In the genomic region with DNA sequence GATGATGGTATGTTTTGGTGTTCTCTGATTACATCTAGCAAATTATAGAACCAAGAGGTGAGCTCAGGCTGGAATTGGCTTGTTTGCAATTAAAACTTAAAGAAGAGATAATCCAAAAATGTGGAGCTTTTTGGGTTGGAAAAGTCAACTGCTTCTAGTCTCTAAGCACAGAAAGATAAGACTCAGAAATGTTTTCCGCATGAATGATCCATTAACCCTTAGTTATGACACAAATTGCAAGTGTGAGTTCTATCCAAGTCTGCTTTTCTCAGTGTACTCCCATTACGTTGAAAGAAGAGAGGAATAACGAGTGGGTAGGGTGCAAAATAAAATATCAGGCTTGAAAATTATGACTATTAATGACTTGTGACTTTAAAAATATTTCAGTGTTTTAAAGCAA, we compare ENCODE assay signal across 20 cellular contexts. TPM values are rescaled to one million over a fixed set of nuclear protein-coding genes. Genes with fewer than 3 reads are reported as not detected.
DNase-seq lines count a peak whose midpoint lies in the region; ATAC-seq, FAIRE-seq and TF ChIP-seq lines count a peak whose summit lies in the region.
"Had no signal": no experiment of that assay in that cellular context is flagged by ENCODE, and none has a peak within 500 bp of the region (broad histone marks: within the 10 kb centered on the region; RNA-seq: fewer than 3 reads in every experiment).

No MANE protein-coding gene starts in this region.

- H3K14ac ChIP-seq in H9 (ENCODE audit: insufficient read depth, low read length), result no peak overlapping the region

- no peak overlapping the region for H2BK120ac ChIP-seq in H9 (ENCODE audit: low read depth, low read length, poor library complexity, severe bottlenecking)

- CTCF ChIA-PET in activated CD4-positive, alpha-beta memory T cell treated with anti-CD3 and anti-CD28 coated beads for 36 hours (lab: Charles Lee), result no interaction called here

- H3T11ph ChIP-seq in H9 (ENCODE audit: low read length), result no peak overlapping the region

- no peak overlapping the region for H2AK5ac ChIP-seq in H9 (ENCODE audit: insufficient read length, low read length)

- no peak overlapping the region for H3K9ac ChIP-seq in astrocyte (ENCODE audit: low read length)
- no peak overlapping the region for H3K9ac ChIP-seq in H9 (ENCODE audit: extremely low read depth, insufficient read length, low read length)

- H2AFZ ChIP-seq in astrocyte (ENCODE audit: low read depth, low read length) (no peak overlapping the region), H9 (ENCODE audit: low read length) (no peak overlapping the region)

- in situ Hi-C loops in ACHN (cut with HindIII; ENCODE audit: low pct_ligation_motif_present, low pct_unique_long_range_greater_than_20kb, low sequenced_read_pairs), result no loop called here

- H2BK20ac ChIP-seq in H9 (ENCODE audit: low read depth, low read length, poor library complexity, severe bottlenecking), result no peak overlapping the region

- H2BK12ac ChIP-seq in H9 (ENCODE audit: insufficient read length, low read depth, low read length), result no peak overlapping the region

- no peak overlapping the region for H3K18ac ChIP-seq in H9 (ENCODE audit: insufficient read length, low read depth, low read length)

- no peaks in the 10 kb centered on the region for H3K4me1 Mint-ChIP-seq in astrocyte (ENCODE audit: low read depth, unreplicated experiment)
- peaks cover 0 to 3% of the 10 kb centered on the region in 2 experiments; a peak in 1 of 4 replicates for H3K4me1 Mint-ChIP-seq in H9
- H3K4me1 Mint-ChIP-seq in activated CD4-positive, alpha-beta memory T cell treated with anti-CD3 and anti-CD28 coated beads for 36 hours (ENCODE audit: low read depth), result no peaks in the 10 kb centered on the region
- H3K4me1 Mint-ChIP-seq: CD4-positive, CD25-positive, alpha-beta regulatory T cell; CD8-positive, alpha-beta memory T cell had no signal

- no peak overlapping the region for H3K23ac ChIP-seq in H9 (ENCODE audit: insufficient read length, low read depth, low read length)

- H3K27me3 Mint-ChIP-seq in astrocyte (ENCODE audit: low read depth, unreplicated experiment) (no peaks in the 10 kb centered on the region), H9 (ENCODE audit: low read depth) (no peaks in the 10 kb centered on the region)
- no peaks in the 10 kb centered on the region for H3K27me3 Mint-ChIP-seq in activated CD4-positive, alpha-beta memory T cell treated with anti-CD3 and anti-CD28 coated beads for 36 hours
- H3K27me3 Mint-ChIP-seq: CD4-positive, CD25-positive, alpha-beta regulatory T cell; CD8-positive, alpha-beta memory T cell had no signal

- H2BK15ac ChIP-seq in H9 (ENCODE audit: low read depth, low read length), result no peak overlapping the region

- no peak overlapping the region for H3K4me3 ChIP-seq in astrocyte (ENCODE audit: insufficient read depth, low read depth, low read length)
- H3K4me3 ChIP-seq: GM12878 had no signal

- H3K36me3 Mint-ChIP-seq in astrocyte (ENCODE audit: low read depth, unreplicated experiment) (no peaks in the 10 kb centered on the region), H9 (ENCODE audit: insufficient read depth in 1 of 3, low read depth in 3 of 3) (no peaks in the 10 kb centered on the region)
- no peaks in the 10 kb centered on the region for H3K36me3 Mint-ChIP-seq in activated CD4-positive, alpha-beta memory T cell treated with anti-CD3 and anti-CD28 coated beads for 36 hours
- H3K36me3 Mint-ChIP-seq: CD4-positive, CD25-positive, alpha-beta regulatory T cell; CD8-positive, alpha-beta memory T cell had no signal

- H3K4me2 ChIP-seq in astrocyte (ENCODE audit: low read length) (no peak overlapping the region), H9 (ENCODE audit: insufficient read depth, insufficient read length, low read length) (no peak overlapping the region)

- H3K4me3 Mint-ChIP-seq in astrocyte (ENCODE audit: unreplicated experiment) (no peak overlapping the region), H9 (no peak overlapping the region)
- no peak overlapping the region for H3K4me3 Mint-ChIP-seq in activated CD4-positive, alpha-beta memory T cell treated with anti-CD3 and anti-CD28 coated beads for 36 hours
- H3K4me3 Mint-ChIP-seq: CD8-positive, alpha-beta memory T cell had no signal

- H3K56ac ChIP-seq in H9 (ENCODE audit: insufficient read length, low read depth, low read length), result no peak overlapping the region

- H4K5ac ChIP-seq in H9 (ENCODE audit: insufficient read length, low read depth, low read length), result no peak overlapping the region

- no peak for FAIRE-seq in astrocyte (lab: Jason Lieb, UNC)
- FAIRE-seq: GM12878, H54 had no signal

- H3K79me2 ChIP-seq in astrocyte (ENCODE audit: insufficient read depth, low read length) (no peaks in the 10 kb centered on the region), H9 (ENCODE audit: insufficient read depth, low read length) (no peaks in the 10 kb centered on the region)

- H3K23me2 ChIP-seq in H9 (ENCODE audit: insufficient read length, low read depth, low read length, poor library complexity, severe bottlenecking), result no peaks in the 10 kb centered on the region

- DNase-seq in ACHN (peak; percentile 2), astrocyte (ENCODE audit: low read depth) (peak; percentile 47), glomerular visceral epithelial cell (ENCODE audit: extremely low spot score) (peak; percentile 17), H9 (no peak), superior temporal gyrus (ENCODE audit: extremely low spot score) (no peak)
- no peak for DNase-seq in activated CD4-positive, alpha-beta memory T cell treated with anti-CD3 and anti-CD28 coated beads for 36 hours
- DNase-seq: 8988T; BE2C; C1 segment of cervical spinal cord; CD4-positive, CD25-positive, alpha-beta regulatory T cell; CD8-positive, alpha-beta memory T cell; COR-L47; DMS 273 treated with DMSO at 0.1 percent for 48 hours; DMS53; DND-41; EL had no signal

- no peak for TF ChIP-seq CTCF in astrocyte (IDR thresholded peaks at IDR 0.05; ENCODE audit: insufficient read depth, low read depth, low read length)
- no peak for TF ChIP-seq CTCF in H9 (conservative IDR thresholded peaks at IDR 0.05)

- H3K9me3 ChIP-seq in astrocyte (ENCODE audit: insufficient read depth, low read depth, low read length) (no peaks in the 10 kb centered on the region), H9 (ENCODE audit: control insufficient read depth, low read depth, low read length) (no peaks in the 10 kb centered on the region)
- H3K9me3 ChIP-seq: BE2C had no signal

- no peak overlapping the region for H2BK5ac ChIP-seq in H9 (ENCODE audit: insufficient read length, low read length)

- peak overlapping the region; percentile 53 for H3K27ac Mint-ChIP-seq in astrocyte (ENCODE audit: unreplicated experiment)
- H3K27ac Mint-ChIP-seq in H9, result no peak overlapping the region
- H3K27ac Mint-ChIP-seq in activated CD4-positive, alpha-beta memory T cell treated with anti-CD3 and anti-CD28 coated beads for 36 hours, result no peak overlapping the region
- H3K27ac Mint-ChIP-seq: CD4-positive, CD25-positive, alpha-beta regulatory T cell; CD8-positive, alpha-beta memory T cell had no signal

- no peak overlapping the region for H4K8ac ChIP-seq in H9 (replicated peaks; ENCODE audit: insufficient read length, low read depth, low read length)

- H4K20me1 ChIP-seq in astrocyte (ENCODE audit: insufficient read depth, low read length), result no peaks in the 10 kb centered on the region
- no peaks in the 10 kb centered on the region for H4K20me1 ChIP-seq in H9 (ENCODE audit: control insufficient read depth, insufficient read depth, insufficient read length)

- H4K91ac ChIP-seq in H9 (ENCODE audit: insufficient read length, low read depth, low read length), result no peak overlapping the region

- no peak overlapping the region for H3K27ac ChIP-seq in astrocyte (ENCODE audit: low read depth, low read length)
- H3K27ac ChIP-seq in H9 (ENCODE audit: insufficient read length, low read depth, low read length), result no peak overlapping the region

- H3K79me1 ChIP-seq in H9 (ENCODE audit: insufficient read depth, low read depth, low read length, poor library complexity, severe bottlenecking), result no peaks in the 10 kb centered on the region

- H3K27me3 ChIP-seq in astrocyte (ENCODE audit: insufficient read depth, low read length) (no peaks in the 10 kb centered on the region), H9 (ENCODE audit: insufficient read depth, low read length) (no peaks in the 10 kb centered on the region)

- H3K4me1 ChIP-seq in astrocyte (ENCODE audit: insufficient read depth, low read length) (no peaks in the 10 kb centered on the region), H9 (ENCODE audit: insufficient read depth, low read length) (no peaks in the 10 kb centered on the region)
- H3K4me1 ChIP-seq: BE2C had no signal

- H3K4ac ChIP-seq in H9 (ENCODE audit: low read depth, low read length), result no peak overlapping the region

- intact Hi-C loops in activated CD4-positive, alpha-beta memory T cell treated with anti-CD3 and anti-CD28 coated beads for 36 hours (cut with micrococcal nuclease), result no loop called here

- ATAC-seq in HG03521 (IDR thresholded peaks at IDR 0.05; ENCODE audit: unreplicated experiment), result no peak
- ATAC-seq: GM12878 had no signal

- POLR2A ChIA-PET in activated CD4-positive, alpha-beta memory T cell treated with anti-CD3 and anti-CD28 coated beads for 36 hours (lab: Charles Lee), result no interaction called here

- WGBS in H9 (ENCODE audit: extremely low coverage, insufficient read length, low lambda C conversion rate), result no CpG with 5 or more reads among the region's 3 CpGs

- H3K9me3 Mint-ChIP-seq in astrocyte (ENCODE audit: unreplicated experiment), result no peaks in the 10 kb centered on the region
- no peaks in the 10 kb centered on the region for H3K9me3 Mint-ChIP-seq in H9
- peaks cover 2% of the 10 kb centered on the region for H3K9me3 Mint-ChIP-seq in activated CD4-positive, alpha-beta memory T cell treated with anti-CD3 and anti-CD28 coated beads for 36 hours
- H3K9me3 Mint-ChIP-seq: CD8-positive, alpha-beta memory T cell had no signal

- H3K36me3 ChIP-seq in astrocyte (ENCODE audit: insufficient read depth, low read length), result no peaks in the 10 kb centered on the region
- H3K36me3 ChIP-seq: BE2C had no signal

RNA-seq across cellular contexts. Expression of gene HPGD, which starts 38.5 kb away (rescaled TPM):
- total RNA-seq in astrocyte (0.20 and 0.65 TPM in 2 replicates), H9 (2021) (16.8 and 22.5 TPM in 2 replicates)
- total RNA-seq in activated CD4-positive, alpha-beta memory T cell treated with anti-CD3 and anti-CD28 coated beads for 36 hours, result 1 to 10 TPM; 3.0 to 3.4 TPM
- total RNA-seq: G401 had no signal

Comparison
In these comparisons a context has a peak if more than half of its experiments do, and no peak if none do; other contexts are left out.
1. DNase-seq: peak in ACHN (single experiment), astrocyte (single experiment) and glomerular visceral epithelial cell (single experiment); none in H9 (single experiment), activated CD4-positive, alpha-beta memory T cell treated with anti-CD3 and anti-CD28 coated beads for 36 hours (single experiment) and superior temporal gyrus (single experiment).